Comparison of ENCODE assay signal across 11 cellular contexts in genomic region chr6:11918021-11918738, GRCh38.
DNase-seq lines count a peak whose midpoint lies in the region; ATAC-seq, FAIRE-seq and TF ChIP-seq lines count a peak whose summit lies in the region.
"Had no signal": no experiment of that assay in that cellular context is flagged by ENCODE, and none has a peak within 500 bp of the region (broad histone marks: within the 10 kb centered on the region; RNA-seq: fewer than 3 reads in every experiment).

No MANE protein-coding gene starts in this region.

- H3K9me3 Mint-ChIP-seq in Caco-2 (ENCODE audit: unreplicated experiment) (no peaks in the 10 kb centered on the region), neural crest cell (peaks cover 4% of the 10 kb centered on the region), endothelial cell (ENCODE audit: unreplicated experiment) (no peaks in the 10 kb centered on the region)
- H3K9me3 Mint-ChIP-seq in activated CD4-positive, alpha-beta T cell treated with anti-CD3 and anti-CD28 coated beads for 36 hours (ENCODE audit: low read depth) = no peaks in the 10 kb centered on the region
- H3K9me3 Mint-ChIP-seq: immature natural killer cell had no signal

- H3K9me3 ChIP-seq in Caco-2 = no peaks in the 10 kb centered on the region
- no peaks in the 10 kb centered on the region for H3K9me3 ChIP-seq in endothelial cell of umbilical vein (replicated peaks; ENCODE audit: control insufficient read depth, insufficient read depth, low read length)
- H3K9me3 ChIP-seq in tibial nerve = no peaks in the 10 kb centered on the region

- no peak for TF ChIP-seq EP300 in tibial nerve (IDR thresholded peaks at IDR 0.05)

- H3K27ac Mint-ChIP-seq in Caco-2 (ENCODE audit: unreplicated experiment) (peak overlapping the region; percentile 17), neural crest cell (ENCODE audit: unreplicated experiment) (peak overlapping the region; percentile 58), endothelial cell (ENCODE audit: unreplicated experiment) (no peak overlapping the region)
- no peak overlapping the region for H3K27ac Mint-ChIP-seq in activated CD4-positive, alpha-beta T cell treated with anti-CD3 and anti-CD28 coated beads for 36 hours
- H3K27ac Mint-ChIP-seq: immature natural killer cell had no signal

- H3K9ac ChIP-seq in endothelial cell of umbilical vein (replicated peaks; ENCODE audit: extremely low read depth, insufficient read depth, low read length) = no peak overlapping the region

- no peaks in the 10 kb centered on the region for H3K9me1 ChIP-seq in endothelial cell of umbilical vein (replicated peaks; ENCODE audit: control insufficient read depth, extremely low read depth, insufficient read depth, low read length)

- no peaks in the 10 kb centered on the region for H3K36me3 ChIP-seq in Caco-2 (ENCODE audit: control insufficient read depth, insufficient read depth, low read length)
- H3K36me3 ChIP-seq in endothelial cell of umbilical vein (ENCODE audit: control insufficient read depth in 2 of 2, extremely low read depth in 1 of 2, insufficient read depth in 2 of 2, low read length in 2 of 2) = no peaks in the 10 kb centered on the region
- no peaks in the 10 kb centered on the region for H3K36me3 ChIP-seq in tibial nerve

- no peaks in the 10 kb centered on the region for H3K27me3 ChIP-seq in Caco-2 (replicated peaks; ENCODE audit: control insufficient read depth, insufficient read depth, low read length)
- H3K27me3 ChIP-seq in endothelial cell of umbilical vein (ENCODE audit: control insufficient read depth in 2 of 2, insufficient read depth in 2 of 2, low read length in 2 of 2) = no peaks in the 10 kb centered on the region
- H3K27me3 ChIP-seq in tibial nerve = no peaks in the 10 kb centered on the region

- no peak for ATAC-seq in GM18861 (IDR thresholded peaks at IDR 0.05; ENCODE audit: unreplicated experiment)
- ATAC-seq in activated CD4-positive, alpha-beta T cell treated with anti-CD3 and anti-CD28 coated beads for 36 hours = no peak

- TF ChIP-seq CTCF in Caco-2 (IDR thresholded peaks at IDR 0.05; ENCODE audit: insufficient read depth in 1 of 2, low read depth in 1 of 2, low read length in 1 of 2, severe bottlenecking in 1 of 2, unreplicated experiment in 1 of 2) (no peak), endothelial cell of umbilical vein (IDR thresholded peaks at IDR 0.05; ENCODE audit: extremely low read depth in 1 of 2, insufficient read depth in 1 of 2, low read depth in 1 of 2, low read length in 2 of 2) (no peak), neural crest cell (conservative IDR thresholded peaks at IDR 0.05) (no peak), endothelial cell (IDR thresholded peaks at IDR 0.05; ENCODE audit: unreplicated experiment) (no peak), tibial nerve (IDR thresholded peaks at IDR 0.05) (no peak)

- no peaks in the 10 kb centered on the region for H3K79me2 ChIP-seq in endothelial cell of umbilical vein (ENCODE audit: control insufficient read depth, insufficient read depth, low read length)

- H3K27me3 Mint-ChIP-seq in Caco-2 (ENCODE audit: insufficient read depth, unreplicated experiment) = no peaks in the 10 kb centered on the region
- H3K27me3 Mint-ChIP-seq in neural crest cell (ENCODE audit: low read depth) = no peaks in the 10 kb centered on the region
- no peaks in the 10 kb centered on the region for H3K27me3 Mint-ChIP-seq in endothelial cell (ENCODE audit: unreplicated experiment)
- H3K27me3 Mint-ChIP-seq in activated CD4-positive, alpha-beta T cell treated with anti-CD3 and anti-CD28 coated beads for 36 hours = no peaks in the 10 kb centered on the region

- CTCF ChIA-PET in Caco-2 (lab: Charles Lee) (no interaction called here), endothelial cell of umbilical vein (lab: Charles Lee) (interaction anchor here (1.7 kb wide), 1 partner anchor 135 kb away, joined by 4 read pairs; no protein-coding TSS in a partner anchor)
- CTCF ChIA-PET in activated CD4-positive, alpha-beta T cell treated with anti-CD3 and anti-CD28 coated beads for 36 hours (lab: Charles Lee) = interaction anchor here (0.7 to 0.8 kb wide), 2 partner anchors 22 to 206 kb away, joined by 4 to 5 read pairs; no protein-coding TSS in a partner anchor

- H3K4me1 Mint-ChIP-seq in Caco-2 (ENCODE audit: low read depth, unreplicated experiment) = peaks cover 6% of the 10 kb centered on the region
- H3K4me1 Mint-ChIP-seq in neural crest cell = peaks cover 23% of the 10 kb centered on the region
- no peaks in the 10 kb centered on the region for H3K4me1 Mint-ChIP-seq in endothelial cell (ENCODE audit: unreplicated experiment)
- peaks cover 6% of the 10 kb centered on the region for H3K4me1 Mint-ChIP-seq in activated CD4-positive, alpha-beta T cell treated with anti-CD3 and anti-CD28 coated beads for 36 hours
- H3K4me1 Mint-ChIP-seq: immature natural killer cell had no signal

- dilution Hi-C loops in endothelial cell of umbilical vein (cut with MboI; ENCODE audit: extremely low pct_ligation_motif_present, low sequenced_read_pairs) = no loop called here

- H4K20me1 ChIP-seq in endothelial cell of umbilical vein (replicated peaks; ENCODE audit: control insufficient read depth, extremely low read depth, insufficient read depth, low read length) = no peaks in the 10 kb centered on the region

- POLR2A ChIA-PET in Caco-2 (lab: Charles Lee) = no interaction called here
- POLR2A ChIA-PET in endothelial cell of umbilical vein (lab: Charles Lee) = no interaction called here
- POLR2A ChIA-PET in activated CD4-positive, alpha-beta T cell treated with anti-CD3 and anti-CD28 coated beads for 36 hours (lab: Charles Lee) = no interaction called here

- H3K4me3 Mint-ChIP-seq in Caco-2 (ENCODE audit: unreplicated experiment) = no peak overlapping the region
- H3K4me3 Mint-ChIP-seq in neural crest cell = peak overlapping the region; percentile 45
- H3K4me3 Mint-ChIP-seq in endothelial cell (ENCODE audit: unreplicated experiment) = no peak overlapping the region
- no peak overlapping the region for H3K4me3 Mint-ChIP-seq in activated CD4-positive, alpha-beta T cell treated with anti-CD3 and anti-CD28 coated beads for 36 hours
- H3K4me3 Mint-ChIP-seq: immature natural killer cell had no signal

- BruUV-seq in Caco-2 (replicated peaks; lab: Mats Ljungman, UMichigan) = no TSS peak
- BruUV-seq in endothelial cell of umbilical vein (replicated peaks; lab: Mats Ljungman, UMichigan) = no TSS peak

- H3K36me3 Mint-ChIP-seq in Caco-2 (ENCODE audit: insufficient read depth, unreplicated experiment) (no peaks in the 10 kb centered on the region), neural crest cell (ENCODE audit: low read depth) (no peaks in the 10 kb centered on the region), endothelial cell (ENCODE audit: low read depth, unreplicated experiment) (no peaks in the 10 kb centered on the region)
- H3K36me3 Mint-ChIP-seq in activated CD4-positive, alpha-beta T cell treated with anti-CD3 and anti-CD28 coated beads for 36 hours (ENCODE audit: low read depth) = no peaks in the 10 kb centered on the region
- H3K36me3 Mint-ChIP-seq: immature natural killer cell had no signal

- TF ChIP-seq POLR2A in endothelial cell of umbilical vein (IDR thresholded peaks at IDR 0.05; ENCODE audit: low read depth, low read length) (no peak), tibial nerve (IDR thresholded peaks at IDR 0.05) (no peak)

- no peak overlapping the region for H3K4me3 ChIP-seq in Caco-2 (ENCODE audit: low read depth, low read length)
- H3K4me3 ChIP-seq in endothelial cell of umbilical vein (replicated peaks in 1 of 3; ENCODE audit: insufficient read depth in 1 of 3, low read depth in 1 of 3, low read length in 3 of 3) = no peak overlapping the region
- H3K4me3 ChIP-seq in tibial nerve = no peak overlapping the region

- WGBS in tibial nerve, 2 donors = 43 to 47% methylated on average over 8 of the region's 8 CpGs

- H3K27ac ChIP-seq in endothelial cell of umbilical vein (ENCODE audit: insufficient read depth, low read depth, low read length) = no peak overlapping the region
- H3K27ac ChIP-seq in tibial nerve = peak overlapping the region in 2 of 4 donors; percentile 12 to 25

- no peak overlapping the region for H2AFZ ChIP-seq in endothelial cell of umbilical vein (ENCODE audit: low read depth, low read length)

- no peak overlapping the region for H3K4me2 ChIP-seq in endothelial cell of umbilical vein (ENCODE audit: insufficient read depth, low read length)

- peaks cover 12% of the 10 kb centered on the region for H3K4me1 ChIP-seq in Caco-2
- peaks cover 2% of the 10 kb centered on the region for H3K4me1 ChIP-seq in endothelial cell of umbilical vein (ENCODE audit: control insufficient read depth, extremely low read depth, insufficient read depth, low read length)
- peaks cover 0 to 30% (median 2%) of the 10 kb centered on the region in 4 donors for H3K4me1 ChIP-seq in tibial nerve

- DNase-seq in Caco-2 = no peak
- DNase-seq in NCI-H1417 treated with DMSO at 0.1 percent for 48 hours (lab: John Stamatoyannopoulos, UW) = peak; percentile 31
- DNase-seq in endothelial cell of umbilical vein (ENCODE audit: low read depth, low spot score) = peak; percentile 64
- DNase-seq in neural crest cell (ENCODE audit: low read depth, low spot score) = no peak
- no peak for DNase-seq in endothelial cell (ENCODE audit: low spot score)
- no peak for DNase-seq in tibial nerve (ENCODE audit: low spot score in 2 of 2)
- DNase-seq in activated CD4-positive, alpha-beta T cell treated with anti-CD3 and anti-CD28 coated beads for 36 hours = no peak
- DNase-seq: activated CD4-positive, CD25-positive, alpha-beta regulatory T cell treated with anti-CD3 and anti-CD28 coated beads, Interleukin-2, amount 50 U/mL, for 72 hours; immature natural killer cell; stimulated activated CD4-positive, alpha-beta T cell treated with anti-CD3 and anti-CD28 coated beads, Interleukin-4, amount 100 ng/mL, for 4 hours had no signal

- intact Hi-C loops in Caco-2 (cut with micrococcal nuclease; ENCODE audit: unreplicated experiment) (loop anchor here (10.0 kb wide), 1 partner anchor 263 kb away; no protein-coding TSS in a partner anchor), endothelial cell of umbilical vein (cut with micrococcal nuclease) (no loop called here)
- intact Hi-C loops in activated CD4-positive, alpha-beta T cell treated with anti-CD3 and anti-CD28 coated beads for 36 hours (cut with DNase I, micrococcal nuclease) = no loop called here

- no peak for FAIRE-seq in endothelial cell of umbilical vein (lab: Jason Lieb, UNC)

TF ChIP-seq in endothelial cell of umbilical vein, 7 proteins besides CTCF, POLR2A, EP300 and RAD21 (continues in another document):
- TF ChIP-seq MYC (IDR thresholded peaks at IDR 0.05; ENCODE audit: low read depth, low read length) = no peak
- TF ChIP-seq FOS (IDR thresholded peaks at IDR 0.05; ENCODE audit: borderline replicate concordance, insufficient read depth, low read length) = no peak
- TF ChIP-seq EZH2 (IDR thresholded peaks at IDR 0.05; ENCODE audit: borderline replicate concordance, low read depth, low read length, severe bottlenecking) = no peak
- no peak for TF ChIP-seq MAX (IDR thresholded peaks at IDR 0.05; ENCODE audit: insufficient read depth, insufficient read length)
- TF ChIP-seq POLR2AphosphoS5 (IDR thresholded peaks at IDR 0.05; ENCODE audit: insufficient read depth, low read depth, low read length) = no peak

Comparison
In these comparisons a context has a peak if more than half of its experiments do, and no peak if none do; other contexts are left out.
1. DNase-seq: peak in NCI-H1417 treated with DMSO at 0.1 percent for 48 hours (single experiment) and endothelial cell of umbilical vein (single experiment); none in Caco-2 (0 of 2), neural crest cell (single experiment), endothelial cell (single experiment), tibial nerve (0 of 2) and activated CD4-positive, alpha-beta T cell treated with anti-CD3 and anti-CD28 coated beads for 36 hours (single experiment).
2. H3K27ac Mint-ChIP-seq: peak in Caco-2 (single experiment) and neural crest cell (single experiment); none in endothelial cell (single experiment) and activated CD4-positive, alpha-beta T cell treated with anti-CD3 and anti-CD28 coated beads for 36 hours (single experiment).